Comparison of ENCODE assay signal across 1 cellular context in genomic region chr1:67570473-67571143, GRCh38.
TF ChIP-seq lines count a peak whose summit lies in the region.

No MANE protein-coding gene starts in this region.

TF ChIP-seq in K562, 482 proteins besides CTCF, POLR2A, EP300 and RAD21 (continued from another document and continues in another):
- TF ChIP-seq, protein P1, sequence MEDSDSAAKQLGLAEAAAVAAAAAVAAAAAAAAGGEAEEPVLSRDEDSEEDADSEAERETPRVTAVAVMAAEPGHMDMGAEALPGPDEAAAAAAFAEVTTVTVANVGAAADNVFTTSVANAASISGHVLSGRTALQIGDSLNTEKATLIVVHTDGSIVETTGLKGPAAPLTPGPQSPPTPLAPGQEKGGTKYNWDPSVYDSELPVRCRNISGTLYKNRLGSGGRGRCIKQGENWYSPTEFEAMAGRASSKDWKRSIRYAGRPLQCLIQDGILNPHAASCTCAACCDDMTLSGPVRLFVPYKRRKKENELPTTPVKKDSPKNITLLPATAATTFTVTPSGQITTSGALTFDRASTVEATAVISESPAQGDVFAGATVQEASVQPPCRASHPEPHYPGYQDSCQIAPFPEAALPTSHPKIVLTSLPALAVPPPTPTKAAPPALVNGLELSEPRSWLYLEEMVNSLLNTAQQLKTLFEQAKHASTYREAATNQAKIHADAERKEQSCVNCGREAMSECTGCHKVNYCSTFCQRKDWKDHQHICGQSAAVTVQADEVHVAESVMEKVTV (CRISPR knock-in tag; IDR thresholded peaks at IDR 0.05) = no peak
- TF ChIP-seq ETV1 (tag; conservative IDR thresholded peaks at IDR 0.05; ENCODE audit: low read depth) (0 out of 2 replicates have a peak, but pooled peaks have one; percentile 46), BACH1 (tag; IDR thresholded peaks at IDR 0.05) (0 out of 2 replicates have a peak, but pooled peaks have one; percentile 64), ZNF174 (CRISPR knock-in tag; IDR thresholded peaks at IDR 0.05) (no peak), SMAD4 (CRISPR knock-in tag; conservative IDR thresholded peaks at IDR 0.05) (peak; percentile 91), MCM7 (IDR thresholded peaks at IDR 0.05) (no peak), JUN (IDR thresholded peaks at IDR 0.05; ENCODE audit: borderline replicate concordance, low read depth, low read length) (peak; percentile 81; the same call in 1 of the 2 replicates), JUN (CRISPR knock-in tag; IDR thresholded peaks at IDR 0.05; ENCODE audit: borderline replicate concordance) (no peak), SOX6 (IDR thresholded peaks at IDR 0.05) (peak; percentile 49; the same call in 1 of the 2 replicates), NFE2 (IDR thresholded peaks at IDR 0.05; ENCODE audit: low read depth) (peak; percentile 87), MAFG (tag; conservative IDR thresholded peaks at IDR 0.05) (peak; percentile 70), MTA1 (IDR thresholded peaks at IDR 0.05; ENCODE audit: borderline replicate concordance) (peak; percentile 53; the same call in 1 of the 2 replicates), NCOR1 (IDR thresholded peaks at IDR 0.05) (peak; percentile 59), GATA2 (CRISPR knock-in tag; IDR thresholded peaks at IDR 0.05) (no peak), ZFPM2 (CRISPR knock-in tag; IDR thresholded peaks at IDR 0.05) (no peak), ARID1B (IDR thresholded peaks at IDR 0.05) (peak; percentile 81), RBM17 (IDR thresholded peaks at IDR 0.05; ENCODE audit: borderline replicate concordance, low read depth, low read length) (no peak), CCNT2 (IDR thresholded peaks at IDR 0.05; ENCODE audit: borderline replicate concordance, extremely low read depth, insufficient read length, low read depth, low read length) (peak; percentile 31), L3MBTL2 (IDR thresholded peaks at IDR 0.05) (no peak), ZNF282 (CRISPR knock-in tag; IDR thresholded peaks at IDR 0.05) (no peak), ZNF316 (IDR thresholded peaks at IDR 0.05) (peak; percentile 34; the same call in 1 of the 2 replicates), WHSC1 (IDR thresholded peaks at IDR 0.05; ENCODE audit: low read length) (no peak), SMARCE1 (IDR thresholded peaks at IDR 0.05) (peak; percentile 79), ETV5 (CRISPR knock-in tag; IDR thresholded peaks at IDR 0.05; ENCODE audit: low read depth) (peak; percentile 54; the same call in 1 of the 2 replicates), TEAD4 (IDR thresholded peaks at IDR 0.05; ENCODE audit: low read length) (peak; percentile 73), TEAD4 (CRISPR knock-in tag; IDR thresholded peaks at IDR 0.05; ENCODE audit: borderline replicate concordance) (no peak), TEAD1 (CRISPR knock-in tag; IDR thresholded peaks at IDR 0.05) (peak in 1 of 2 experiments; percentile 83; a peak in 1 of 4 replicates), DACH1 (IDR thresholded peaks at IDR 0.05; ENCODE audit: partially characterized antibody) (peak; percentile 23), KLF16 (IDR thresholded peaks at IDR 0.05) (no peak), CTBP1 (IDR thresholded peaks at IDR 0.05; ENCODE audit: borderline replicate concordance) (peak; percentile 75), HDAC2 (IDR thresholded peaks at IDR 0.05) (peak; percentile 64; the same call in 1 of the 2 replicates), ATF7 (IDR thresholded peaks at IDR 0.05) (peak; percentile 44; the same call in 1 of the 2 replicates), HMBOX1 (IDR thresholded peaks at IDR 0.05) (peak; percentile 42; the same call in 1 of the 2 replicates), DPF2 (IDR thresholded peaks at IDR 0.05) (peak; percentile 83), JUND (IDR thresholded peaks at IDR 0.05; ENCODE audit: borderline replicate concordance, low read depth, low read length) (peak; percentile 84), JUND (tag; IDR thresholded peaks at IDR 0.05; ENCODE audit: borderline replicate concordance, low read depth, low read length) (peak; percentile 83; the same call in 1 of the 3 replicates), EZH2 (IDR thresholded peaks at IDR 0.05; ENCODE audit: borderline replicate concordance, low read depth, low read length) (no peak), PHB2 (IDR thresholded peaks at IDR 0.05; ENCODE audit: low read depth) (no peak), SMAD3 (CRISPR knock-in tag; conservative IDR thresholded peaks at IDR 0.05) (0 out of 2 replicates have a peak, but pooled peaks have one; percentile 5), ATF4 (CRISPR knock-in tag; IDR thresholded peaks at IDR 0.05) (no peak), C11orf30 (IDR thresholded peaks at IDR 0.05; ENCODE audit: low read depth) (peak; percentile 71), ZEB2 (IDR thresholded peaks at IDR 0.05) (peak; percentile 80; the same call in 1 of the 2 replicates), MAFF (IDR thresholded peaks at IDR 0.05; ENCODE audit: low read length) (peak; percentile 42; the same call in 1 of the 2 replicates), FOS (IDR thresholded peaks at IDR 0.05; ENCODE audit: extremely low read depth, insufficient read length) (peak; percentile 18)
- TF ChIP-seq, protein P2, sequence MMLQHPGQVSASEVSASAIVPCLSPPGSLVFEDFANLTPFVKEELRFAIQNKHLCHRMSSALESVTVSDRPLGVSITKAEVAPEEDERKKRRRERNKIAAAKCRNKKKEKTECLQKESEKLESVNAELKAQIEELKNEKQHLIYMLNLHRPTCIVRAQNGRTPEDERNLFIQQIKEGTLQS (IDR thresholded peaks at IDR 0.05) = peak; percentile 74
- TF ChIP-seq, protein P2 (CRISPR knock-in tag; conservative IDR thresholded peaks at IDR 0.05) = no peak
- TF ChIP-seq, protein P3, sequence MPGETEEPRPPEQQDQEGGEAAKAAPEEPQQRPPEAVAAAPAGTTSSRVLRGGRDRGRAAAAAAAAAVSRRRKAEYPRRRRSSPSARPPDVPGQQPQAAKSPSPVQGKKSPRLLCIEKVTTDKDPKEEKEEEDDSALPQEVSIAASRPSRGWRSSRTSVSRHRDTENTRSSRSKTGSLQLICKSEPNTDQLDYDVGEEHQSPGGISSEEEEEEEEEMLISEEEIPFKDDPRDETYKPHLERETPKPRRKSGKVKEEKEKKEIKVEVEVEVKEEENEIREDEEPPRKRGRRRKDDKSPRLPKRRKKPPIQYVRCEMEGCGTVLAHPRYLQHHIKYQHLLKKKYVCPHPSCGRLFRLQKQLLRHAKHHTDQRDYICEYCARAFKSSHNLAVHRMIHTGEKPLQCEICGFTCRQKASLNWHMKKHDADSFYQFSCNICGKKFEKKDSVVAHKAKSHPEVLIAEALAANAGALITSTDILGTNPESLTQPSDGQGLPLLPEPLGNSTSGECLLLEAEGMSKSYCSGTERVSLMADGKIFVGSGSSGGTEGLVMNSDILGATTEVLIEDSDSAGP (CRISPR knock-in tag; IDR thresholded peaks at IDR 0.05) = no peak
- TF ChIP-seq, protein P4, sequence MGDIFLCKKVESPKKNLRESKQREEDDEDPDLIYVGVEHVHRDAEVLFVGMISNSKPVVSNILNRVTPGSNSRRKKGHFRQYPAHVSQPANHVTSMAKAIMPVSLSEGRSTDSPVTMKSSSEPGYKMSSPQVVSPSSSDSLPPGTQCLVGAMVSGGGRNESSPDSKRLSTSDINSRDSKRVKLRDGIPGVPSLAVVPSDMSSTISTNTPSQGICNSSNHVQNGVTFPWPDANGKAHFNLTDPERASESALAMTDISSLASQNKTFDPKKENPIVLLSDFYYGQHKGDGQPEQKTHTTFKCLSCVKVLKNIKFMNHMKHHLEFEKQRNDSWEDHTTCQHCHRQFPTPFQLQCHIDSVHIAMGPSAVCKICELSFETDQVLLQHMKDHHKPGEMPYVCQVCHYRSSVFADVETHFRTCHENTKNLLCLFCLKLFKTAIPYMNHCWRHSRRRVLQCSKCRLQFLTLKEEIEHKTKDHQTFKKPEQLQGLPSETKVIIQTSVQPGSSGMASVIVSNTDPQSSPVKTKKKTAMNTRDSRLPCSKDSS (IDR thresholded peaks at IDR 0.05; ENCODE audit: low read depth, partially characterized antibody) = no peak
- TF ChIP-seq, protein P5, sequence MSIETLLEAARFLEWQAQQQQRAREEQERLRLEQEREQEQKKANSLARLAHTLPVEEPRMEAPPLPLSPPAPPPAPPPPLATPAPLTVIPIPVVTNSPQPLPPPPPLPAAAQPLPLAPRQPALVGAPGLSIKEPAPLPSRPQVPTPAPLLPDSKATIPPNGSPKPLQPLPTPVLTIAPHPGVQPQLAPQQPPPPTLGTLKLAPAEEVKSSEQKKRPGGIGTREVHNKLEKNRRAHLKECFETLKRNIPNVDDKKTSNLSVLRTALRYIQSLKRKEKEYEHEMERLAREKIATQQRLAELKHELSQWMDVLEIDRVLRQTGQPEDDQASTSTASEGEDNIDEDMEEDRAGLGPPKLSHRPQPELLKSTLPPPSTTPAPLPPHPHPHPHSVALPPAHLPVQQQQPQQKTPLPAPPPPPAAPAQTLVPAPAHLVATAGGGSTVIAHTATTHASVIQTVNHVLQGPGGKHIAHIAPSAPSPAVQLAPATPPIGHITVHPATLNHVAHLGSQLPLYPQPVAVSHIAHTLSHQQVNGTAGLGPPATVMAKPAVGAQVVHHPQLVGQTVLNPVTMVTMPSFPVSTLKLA (conservative IDR thresholded peaks at IDR 0.05) = 0 out of 4 replicates have a peak, but pooled peaks of 1 of the 2 experiments have one; percentile 19
- TF ChIP-seq, protein P6, sequence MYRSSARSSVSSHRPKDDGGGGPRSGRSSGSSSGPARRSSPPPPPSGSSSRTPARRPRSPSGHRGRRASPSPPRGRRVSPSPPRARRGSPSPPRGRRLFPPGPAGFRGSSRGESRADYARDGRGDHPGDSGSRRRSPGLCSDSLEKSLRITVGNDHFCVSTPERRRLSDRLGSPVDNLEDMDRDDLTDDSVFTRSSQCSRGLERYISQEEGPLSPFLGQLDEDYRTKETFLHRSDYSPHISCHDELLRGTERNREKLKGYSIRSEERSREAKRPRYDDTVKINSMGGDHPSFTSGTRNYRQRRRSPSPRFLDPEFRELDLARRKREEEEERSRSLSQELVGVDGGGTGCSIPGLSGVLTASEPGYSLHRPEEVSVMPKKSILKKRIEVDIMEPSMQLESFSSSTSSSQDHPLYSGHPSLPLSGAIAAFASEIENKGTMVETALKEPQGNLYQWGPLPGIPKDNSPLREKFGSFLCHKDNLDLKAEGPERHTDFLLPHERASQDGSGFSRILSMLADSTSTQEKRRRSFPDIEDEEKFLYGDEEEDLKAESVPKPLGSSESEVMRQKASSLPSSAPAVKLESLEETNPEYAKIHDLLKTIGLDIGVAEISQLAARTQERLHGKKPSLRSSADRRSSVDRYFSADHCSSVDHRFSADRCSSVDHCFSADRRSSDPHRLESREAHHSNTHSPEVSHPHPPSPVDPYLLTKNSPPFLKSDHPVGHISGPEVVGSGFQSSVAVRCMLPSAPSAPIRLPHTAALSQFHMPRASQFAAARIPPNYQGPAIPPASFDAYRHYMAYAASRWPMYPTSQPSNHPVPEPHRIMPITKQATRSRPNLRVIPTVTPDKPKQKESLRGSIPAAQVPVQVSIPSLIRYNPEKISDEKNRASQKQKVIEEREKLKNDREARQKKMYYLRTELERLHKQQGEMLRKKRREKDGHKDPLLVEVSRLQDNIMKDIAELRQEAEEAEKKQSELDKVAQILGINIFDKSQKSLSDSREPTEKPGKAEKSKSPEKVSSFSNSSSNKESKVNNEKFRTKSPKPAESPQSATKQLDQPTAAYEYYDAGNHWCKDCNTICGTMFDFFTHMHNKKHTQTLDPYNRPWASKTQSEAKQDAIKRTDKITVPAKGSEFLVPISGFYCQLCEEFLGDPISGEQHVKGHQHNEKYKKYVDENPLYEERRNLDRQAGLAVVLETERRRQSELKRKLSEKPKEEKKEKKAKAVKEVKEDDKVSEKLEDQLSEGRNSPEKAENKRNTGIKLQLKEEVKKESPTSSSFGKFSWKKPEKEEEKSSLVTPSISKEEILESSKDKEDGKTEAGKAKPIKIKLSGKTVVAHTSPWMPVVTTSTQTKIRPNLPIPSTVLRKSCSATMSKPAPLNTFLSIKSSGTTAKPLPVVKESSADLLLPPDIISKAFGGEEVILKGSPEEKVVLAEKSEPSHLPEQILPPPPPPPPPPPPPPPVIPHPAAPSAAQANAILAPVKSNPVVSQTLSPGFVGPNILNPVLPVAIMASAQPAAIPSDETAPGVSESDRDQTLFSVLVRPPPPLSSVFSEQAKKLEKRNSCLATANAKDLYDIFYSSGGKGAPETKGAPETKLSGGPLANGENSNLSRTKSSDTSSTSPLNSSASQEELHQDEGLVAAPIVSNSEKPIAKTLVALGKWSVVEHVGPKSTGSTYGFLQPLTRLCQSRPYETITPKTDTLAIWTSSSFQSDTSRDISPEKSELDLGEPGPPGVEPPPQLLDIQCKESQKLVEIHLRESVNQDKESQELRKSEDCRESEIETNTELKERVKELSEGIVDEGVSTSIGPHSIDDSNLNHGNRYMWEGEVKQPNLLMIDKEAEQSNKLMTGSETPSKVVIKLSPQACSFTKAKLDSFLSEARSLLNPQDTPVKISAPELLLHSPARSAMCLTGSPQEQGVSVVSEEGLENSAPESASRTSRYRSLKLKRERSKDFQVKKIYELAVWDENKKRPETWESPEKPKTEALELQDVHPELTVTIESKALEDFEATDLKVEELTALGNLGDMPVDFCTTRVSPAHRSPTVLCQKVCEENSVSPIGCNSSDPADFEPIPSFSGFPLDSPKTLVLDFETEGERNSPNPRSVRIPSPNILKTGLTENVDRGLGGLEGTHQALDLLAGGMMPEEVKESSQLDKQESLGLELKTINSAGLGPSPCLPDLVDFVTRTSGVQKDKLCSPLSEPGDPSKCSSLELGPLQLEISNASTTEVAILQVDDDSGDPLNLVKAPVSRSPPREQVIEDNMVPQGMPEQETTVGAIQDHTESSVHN (IDR thresholded peaks at IDR 0.05; ENCODE audit: borderline replicate concordance in 1 of 2, low read depth in 1 of 2) = no peak
